12 cellular contexts compared by ENCODE assay signal in the genomic region with DNA sequence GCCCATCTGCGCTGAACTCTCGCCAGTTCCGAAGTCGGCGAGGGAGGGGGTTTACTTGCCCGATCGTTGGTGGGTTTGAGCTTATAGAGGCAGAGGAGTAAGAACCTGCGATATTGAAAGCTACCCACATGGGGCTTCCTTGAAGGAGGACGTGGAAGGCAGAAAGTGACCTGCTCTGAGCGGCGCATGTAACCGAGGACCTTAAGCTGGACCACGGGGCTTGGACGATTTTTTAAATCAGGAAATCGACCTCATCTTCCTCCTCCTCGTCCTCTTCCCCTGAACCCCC. TPM values are rescaled to one million over a fixed set of nuclear protein-coding genes. Genes with fewer than 3 reads are reported as not detected.
DNase-seq lines count a peak whose midpoint lies in the region; ATAC-seq and TF ChIP-seq lines count a peak whose summit lies in the region.
"Had no signal": no experiment of that assay in that cellular context is flagged by ENCODE, and none has a peak within 500 bp of the region (broad histone marks: within the 10 kb centered on the region; RNA-seq: fewer than 3 reads in every experiment).

No MANE protein-coding gene starts in this region.

- POLR2A ChIA-PET in CD4-positive, alpha-beta memory T cell (lab: Charles Lee; ENCODE audit: partially characterized antibody), result interaction anchor here (1.9 kb wide), 1 partner anchor 22 kb away, joined by 8 read pairs; no protein-coding TSS in a partner anchor
- POLR2A ChIA-PET in naive thymus-derived CD8-positive, alpha-beta T cell (lab: Charles Lee), result interaction anchor here (0.8 kb wide), 1 partner anchor 11 kb away, joined by 3 read pairs; no protein-coding TSS in a partner anchor

- H3K4me3 Mint-ChIP-seq in CD4-positive, alpha-beta memory T cell, result peak overlapping the region in 7 of 8 donors; percentile 17 to 84 (median 70)
- H3K4me3 Mint-ChIP-seq in IgD-negative memory B cell (peak overlapping the region in 3 of 4 donors; percentile 45 to 86 (median 81)), brain (peak overlapping the region in 3 of 5 experiments; percentile 14 to 75 (median 32))
- H3K4me3 Mint-ChIP-seq in naive thymus-derived CD8-positive, alpha-beta T cell, result peak overlapping the region in 8 of 10 donors; percentile 46 to 76 (median 71)

- TF ChIP-seq CTCF in brain (conservative IDR thresholded peaks at IDR 0.05), result no peak

- DNase-seq in CD4-positive, alpha-beta memory T cell, result no peak
- DNase-seq in naive thymus-derived CD8-positive, alpha-beta T cell, result no peak
- DNase-seq in NCI-H1436 treated with DMSO at 0.1 percent for 48 hours (lab: John Stamatoyannopoulos, UW) (no peak), NCI-H2029 treated with DMSO at 0.1 percent for 48 hours (lab: John Stamatoyannopoulos, UW) (no peak), NCI-H1694 (lab: John Stamatoyannopoulos, UW) (no peak), NCI-H2227 treated with DMSO at 0.1 percent for 48 hours (lab: John Stamatoyannopoulos, UW) (no peak)

- CTCF ChIA-PET in CD4-positive, alpha-beta memory T cell (lab: Charles Lee; ENCODE audit: partially characterized antibody), result interaction anchor here (0.6 to 3.9 kb wide), 14 partner anchors 13 to 175 kb away, joined by 3 to 33 read pairs (median 4); no protein-coding TSS in a partner anchor

- no peaks in the 10 kb centered on the region for H3K9me3 ChIP-seq in CD4-positive, alpha-beta memory T cell (ENCODE audit: control insufficient read depth in 1 of 2, low read length in 2 of 2)
- H3K9me3 ChIP-seq: upper lobe of left lung had no signal

- peaks cover 77 to 82% of the 10 kb centered on the region in 2 donors for H3K27me3 Mint-ChIP-seq in CD4-positive, alpha-beta memory T cell
- H3K27me3 Mint-ChIP-seq in IgD-negative memory B cell, result peaks cover 84% of the 10 kb centered on the region
- H3K27me3 Mint-ChIP-seq in brain, result peaks cover 100% of the 10 kb centered on the region
- H3K27me3 Mint-ChIP-seq in naive thymus-derived CD8-positive, alpha-beta T cell, result peaks cover 54 to 98% (median 79%) of the 10 kb centered on the region in 5 donors

- intact Hi-C loops in CD4-positive, alpha-beta memory T cell (cut with micrococcal nuclease), result no loop called here

- peaks cover 96% of the 10 kb centered on the region for H3K27me3 ChIP-seq in CD4-positive, alpha-beta memory T cell (ENCODE audit: insufficient read depth, low read length)

- peaks cover 0 to 35% (median 2%) of the 10 kb centered on the region in 8 donors for H3K9me3 Mint-ChIP-seq in CD4-positive, alpha-beta memory T cell
- H3K9me3 Mint-ChIP-seq in IgD-negative memory B cell (peaks cover 0 to 8% (median 8%) of the 10 kb centered on the region in 3 donors), brain (peaks cover 0 to 7% (median 0%) of the 10 kb centered on the region in 5 experiments)
- H3K9me3 Mint-ChIP-seq in naive thymus-derived CD8-positive, alpha-beta T cell, result peaks cover 0 to 7% (median 0%) of the 10 kb centered on the region in 9 donors
- H3K9me3 Mint-ChIP-seq: neural crest cell; T-helper 1 cell treated with Interleukin-12 subunit alpha and Interleukin-12 subunit beta and Interleukin-4 antibody, amounts not matched to agents 30 μg/mL and 1 μg/mL, for 36 hours had no signal

- H3K36me3 Mint-ChIP-seq in CD4-positive, alpha-beta memory T cell, result peaks cover 0 to 1% of the 10 kb centered on the region in 2 donors
- no peaks in the 10 kb centered on the region for H3K36me3 Mint-ChIP-seq in IgD-negative memory B cell
- H3K36me3 Mint-ChIP-seq in brain, result no peaks in the 10 kb centered on the region
- peaks cover 0 to 18% (median 12%) of the 10 kb centered on the region in 3 donors for H3K36me3 Mint-ChIP-seq in naive thymus-derived CD8-positive, alpha-beta T cell

- H3K36me3 ChIP-seq in CD4-positive, alpha-beta memory T cell (ENCODE audit: insufficient read depth, low read length), result no peaks in the 10 kb centered on the region
- H3K36me3 ChIP-seq: upper lobe of left lung had no signal

- peak in 1 of 2 donors; percentile 5 for ATAC-seq in naive thymus-derived CD8-positive, alpha-beta T cell

- H3K4me3 ChIP-seq in CD4-positive, alpha-beta memory T cell (ENCODE audit: low read length in 2 of 2), result no peak overlapping the region
- H3K4me3 ChIP-seq: upper lobe of left lung had no signal

- H3K27ac ChIP-seq in CD4-positive, alpha-beta memory T cell (ENCODE audit: low read depth, low read length), result no peak overlapping the region
- H3K27ac ChIP-seq: upper lobe of left lung had no signal

- H3K4me1 ChIP-seq in CD4-positive, alpha-beta memory T cell (ENCODE audit: insufficient read depth, low read length), result peaks cover 40% of the 10 kb centered on the region

- H3K27ac Mint-ChIP-seq in CD4-positive, alpha-beta memory T cell, result peak overlapping the region in 1 of 7 donors; percentile 85
- H3K27ac Mint-ChIP-seq in IgD-negative memory B cell, result peak overlapping the region; percentile 89 to 92 (median 90)
- H3K27ac Mint-ChIP-seq in brain, result no peak overlapping the region
- H3K27ac Mint-ChIP-seq in naive thymus-derived CD8-positive, alpha-beta T cell, result no peak overlapping the region

- peaks cover 22 to 81% (median 33%) of the 10 kb centered on the region in 4 donors for H3K4me1 Mint-ChIP-seq in CD4-positive, alpha-beta memory T cell
- H3K4me1 Mint-ChIP-seq in IgD-negative memory B cell (peaks cover 7 to 20% (median 15%) of the 10 kb centered on the region in 3 donors), brain (peaks cover 26% of the 10 kb centered on the region)
- H3K4me1 Mint-ChIP-seq in naive thymus-derived CD8-positive, alpha-beta T cell, result peaks cover 28 to 52% (median 41%) of the 10 kb centered on the region in 4 donors

RNA-seq across cellular contexts. Expression of a gene that starts 2.0 kb away (rescaled TPM):
- not detected for total RNA-seq in CD4-positive, alpha-beta memory T cell
- polyA plus RNA-seq in CD4-positive, alpha-beta memory T cell, result not detected
- polyA plus RNA-seq in IgD-negative memory B cell (not detected), brain (ENCODE audit: insufficient read depth, low read depth, low replicate concordance) (not detected)
- total RNA-seq in naive thymus-derived CD8-positive, alpha-beta T cell, result not detected
- not detected for polyA plus RNA-seq in naive thymus-derived CD8-positive, alpha-beta T cell
- total RNA-seq: frontal cortex, neural crest cell, upper lobe of left lung had no signal

RNA-seq across cellular contexts. Expression of a gene that starts 2.6 kb away (rescaled TPM):
- total RNA-seq in CD4-positive, alpha-beta memory T cell, result not detected
- not detected for polyA plus RNA-seq in CD4-positive, alpha-beta memory T cell
- polyA plus RNA-seq in IgD-negative memory B cell (not detected), brain (ENCODE audit: insufficient read depth, low read depth, low replicate concordance) (not detected)
- total RNA-seq in naive thymus-derived CD8-positive, alpha-beta T cell, result not detected
- not detected for polyA plus RNA-seq in naive thymus-derived CD8-positive, alpha-beta T cell
- total RNA-seq: frontal cortex, neural crest cell, upper lobe of left lung had no signal

RNA-seq across cellular contexts. Expression of a gene that starts 3.6 kb away (rescaled TPM):
- total RNA-seq in CD4-positive, alpha-beta memory T cell, result not detected
- polyA plus RNA-seq in CD4-positive, alpha-beta memory T cell, result not detected
- polyA plus RNA-seq in IgD-negative memory B cell, result not detected
- polyA plus RNA-seq in brain (ENCODE audit: insufficient read depth, low read depth, low replicate concordance), result not detected
- total RNA-seq in naive thymus-derived CD8-positive, alpha-beta T cell, result not detected
- not detected for polyA plus RNA-seq in naive thymus-derived CD8-positive, alpha-beta T cell
- total RNA-seq: frontal cortex, neural crest cell, upper lobe of left lung had no signal

Comparison
In these comparisons a context has a peak if more than half of its experiments do, and no peak if none do; other contexts are left out.
1. H3K27ac Mint-ChIP-seq: peak in IgD-negative memory B cell (3 of 3); none in brain (0 of 5) and naive thymus-derived CD8-positive, alpha-beta T cell (0 of 10).
2. Peak in every context shown above with its lines, with median percentiles within 50 percentile points of each other: H3K4me3 Mint-ChIP-seq.